10 cellular contexts compared by ENCODE assay signal in genomic region chr17:16442594-16443389, GRCh38.
DNase-seq lines count a peak whose midpoint lies in the region; ATAC-seq and TF ChIP-seq lines count a peak whose summit lies in the region.
"Had no signal": no experiment of that assay in that cellular context is flagged by ENCODE, and none has a peak within 500 bp of the region (broad histone marks: within the 10 kb centered on the region; RNA-seq: fewer than 3 reads in every experiment).

No MANE protein-coding gene starts in this region.

- peak overlapping the region; percentile 68; the same call in 1 of the 2 replicates for H3K4me3 ChIP-seq in GM12864 (ENCODE audit: low read depth, low read length)
- H3K4me3 ChIP-seq: heart left ventricle had no signal

- H3K27ac ChIP-seq in 22Rv1 (peak overlapping the region; percentile 91), epithelial cell of prostate (peak overlapping the region; percentile 95)

- TF ChIP-seq CTCF in 22Rv1 (IDR thresholded peaks at IDR 0.05) (no peak), GM12864 (IDR thresholded peaks at IDR 0.05; ENCODE audit: low read depth, low read length, missing control alignments) (no peak)

- DNase-seq in GM12864 (ENCODE audit: low read depth) (no peak), RKO (ENCODE audit: low spot score) (peak; percentile 56), epithelial cell of prostate (ENCODE audit: low read depth, low spot score) (no peak), NCI-H526 treated with DMSO at 0.1 percent for 48 hours (lab: John Stamatoyannopoulos, UW) (no peak), UCSD-AML1 (lab: John Stamatoyannopoulos, UW; ENCODE audit: unreplicated experiment) (no peak)
- DNase-seq: heart left ventricle, NCI-H2107 had no signal

- ATAC-seq in GM19397 (IDR thresholded peaks at IDR 0.05; ENCODE audit: unreplicated experiment): no peak
- ATAC-seq in HG02763 (IDR thresholded peaks at IDR 0.05; ENCODE audit: unreplicated experiment): no peak
- ATAC-seq: heart left ventricle had no signal
